In genomic region chr2:15494877-15495276, GRCh38 we compare ENCODE assay signal across 13 cellular contexts.
DNase-seq lines count a peak whose midpoint lies in the region; TF ChIP-seq lines count a peak whose summit lies in the region.
"Had no signal": no experiment of that assay in that cellular context is flagged by ENCODE, and none has a peak within 500 bp of the region (broad histone marks: within the 10 kb centered on the region; RNA-seq: fewer than 3 reads in every experiment).

No MANE protein-coding gene starts in this region.

- H3K4me3 ChIP-seq in fibroblast of mammary gland (ENCODE audit: control insufficient read depth, low read depth, low read length): no peak overlapping the region

- peaks cover 2% of the 10 kb centered on the region for H3K4me1 Mint-ChIP-seq in activated naive CD8-positive, alpha-beta T cell treated with anti-CD3 and anti-CD28 coated beads for 36 hours
- no peaks in the 10 kb centered on the region for H3K4me1 Mint-ChIP-seq in activated CD4-positive, alpha-beta T cell treated with anti-CD3 and anti-CD28 coated beads, Interleukin-2, amount 10 ng/mL, durations not matched to agents 7 days and 5 days

- no peak for TF ChIP-seq CTCF in fibroblast of mammary gland (conservative IDR thresholded peaks at IDR 0.05; ENCODE audit: control insufficient read depth, insufficient read depth, low read depth, low read length)

- H3K27ac Mint-ChIP-seq in activated naive CD8-positive, alpha-beta T cell treated with anti-CD3 and anti-CD28 coated beads for 36 hours: no peak overlapping the region
- H3K27ac Mint-ChIP-seq in activated CD4-positive, alpha-beta T cell treated with anti-CD3 and anti-CD28 coated beads, Interleukin-2, amount 10 ng/mL, durations not matched to agents 7 days and 5 days: no peak overlapping the region
- H3K27ac Mint-ChIP-seq: CD8-positive, alpha-beta T cell had no signal

- POLR2A ChIA-PET in activated CD4-positive, alpha-beta T cell treated with anti-CD3 and anti-CD28 coated beads, Interleukin-2, amount 10 ng/mL, durations not matched to agents 7 days and 5 days (lab: Charles Lee): no interaction called here

- DNase-seq in AG20443 (ENCODE audit: low spot score) (peak; percentile 7), DMS79 (lab: John Stamatoyannopoulos, UW) (peak; percentile 90), NCI-H345 (lab: John Stamatoyannopoulos, UW) (peak; percentile 52), fibroblast of mammary gland (ENCODE audit: low read depth) (peak; percentile 10), erythroblast (lab: John Stamatoyannopoulos, UW) (no peak)
- DNase-seq in stimulated activated naive CD4-positive, alpha-beta T cell (lab: John Stamatoyannopoulos, UW): no peak
- no peak for DNase-seq in activated naive CD8-positive, alpha-beta T cell treated with anti-CD3 and anti-CD28 coated beads for 36 hours
- DNase-seq in activated CD4-positive, alpha-beta T cell treated with anti-CD3 and anti-CD28 coated beads, Interleukin-2, amount 10 ng/mL, durations not matched to agents 7 days and 5 days: no peak
- DNase-seq: CD8-positive, alpha-beta T cell; NCI-H1048; NCI-H1436 treated with DMSO at 0.1 percent for 48 hours; NCI-H226; PC-3 had no signal

- no peak for TF ChIP-seq POLR2A in erythroblast (IDR thresholded peaks at IDR 0.05; ENCODE audit: low read length)

- CTCF ChIA-PET in activated CD4-positive, alpha-beta T cell treated with anti-CD3 and anti-CD28 coated beads, Interleukin-2, amount 10 ng/mL, durations not matched to agents 7 days and 5 days (lab: Charles Lee): no interaction called here

- H3K27me3 Mint-ChIP-seq in activated naive CD8-positive, alpha-beta T cell treated with anti-CD3 and anti-CD28 coated beads for 36 hours: no peaks in the 10 kb centered on the region
- no peaks in the 10 kb centered on the region for H3K27me3 Mint-ChIP-seq in activated CD4-positive, alpha-beta T cell treated with anti-CD3 and anti-CD28 coated beads, Interleukin-2, amount 10 ng/mL, durations not matched to agents 7 days and 5 days

- H3K36me3 Mint-ChIP-seq in activated naive CD8-positive, alpha-beta T cell treated with anti-CD3 and anti-CD28 coated beads for 36 hours: peaks cover 20% of the 10 kb centered on the region
- peaks cover 12% of the 10 kb centered on the region for H3K36me3 Mint-ChIP-seq in activated CD4-positive, alpha-beta T cell treated with anti-CD3 and anti-CD28 coated beads, Interleukin-2, amount 10 ng/mL, durations not matched to agents 7 days and 5 days (ENCODE audit: low read depth)

- peaks cover 3% of the 10 kb centered on the region for H3K9me3 Mint-ChIP-seq in activated naive CD8-positive, alpha-beta T cell treated with anti-CD3 and anti-CD28 coated beads for 36 hours
- H3K9me3 Mint-ChIP-seq in activated CD4-positive, alpha-beta T cell treated with anti-CD3 and anti-CD28 coated beads, Interleukin-2, amount 10 ng/mL, durations not matched to agents 7 days and 5 days: peaks cover 9% of the 10 kb centered on the region

- no peak overlapping the region for H3K4me3 Mint-ChIP-seq in activated naive CD8-positive, alpha-beta T cell treated with anti-CD3 and anti-CD28 coated beads for 36 hours
- no peak overlapping the region for H3K4me3 Mint-ChIP-seq in activated CD4-positive, alpha-beta T cell treated with anti-CD3 and anti-CD28 coated beads, Interleukin-2, amount 10 ng/mL, durations not matched to agents 7 days and 5 days
- H3K4me3 Mint-ChIP-seq: CD8-positive, alpha-beta T cell had no signal

Comparison
In these comparisons a context has a peak if more than half of its experiments do, and no peak if none do; other contexts are left out.
1. DNase-seq: peak in AG20443 (single experiment), DMS79 (single experiment), NCI-H345 (single experiment) and fibroblast of mammary gland (single experiment); none in stimulated activated naive CD4-positive, alpha-beta T cell (0 of 6), activated naive CD8-positive, alpha-beta T cell treated with anti-CD3 and anti-CD28 coated beads for 36 hours (single experiment), activated CD4-positive, alpha-beta T cell treated with anti-CD3 and anti-CD28 coated beads, Interleukin-2, amount 10 ng/mL, durations not matched to agents 7 days and 5 days (single experiment) and erythroblast (0 of 2).